Comparison of ENCODE assay signal across 8 cellular contexts in the genomic region with DNA sequence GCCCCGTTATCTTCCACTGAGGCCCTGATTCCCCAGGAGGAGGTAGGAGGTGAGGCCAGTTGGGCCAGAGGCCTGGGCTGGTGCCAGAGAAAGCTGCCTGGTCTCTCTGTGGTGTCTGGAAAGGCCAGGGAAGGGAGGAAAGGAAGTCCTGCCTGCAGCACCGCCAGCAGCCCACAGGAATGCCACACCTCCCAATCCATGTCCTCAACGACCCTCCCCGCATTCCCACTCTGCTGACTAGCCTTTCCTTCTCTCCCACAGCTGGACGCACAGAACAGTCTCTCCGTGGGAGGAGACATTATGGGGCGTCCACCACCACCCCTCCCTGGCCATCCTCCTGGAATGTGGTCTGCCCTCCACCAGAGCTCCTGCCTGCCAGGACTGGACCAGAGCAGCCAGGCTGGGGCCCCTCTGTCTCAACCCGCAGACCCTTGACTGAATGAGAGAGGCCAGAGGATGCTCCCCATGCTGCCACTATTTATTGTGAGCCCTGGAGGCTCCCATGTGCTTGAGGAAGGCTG. TPM values are rescaled to one million over a fixed set of nuclear protein-coding genes. Genes with fewer than 3 reads are reported as not detected.
DNase-seq lines count a peak whose midpoint lies in the region; ATAC-seq lines count a peak whose summit lies in the region.

No MANE protein-coding gene starts in this region.

- CTCF ChIA-PET in activated CD4-positive, alpha-beta memory T cell treated with anti-CD3 and anti-CD28 coated beads, Interleukin-2, amount 10 ng/mL, durations not matched to agents 7 days and 5 days (lab: Charles Lee), result no interaction called here

- DNase-seq in GM03348 (ENCODE audit: low spot score), result peak; percentile 85
- peak; percentile 65 for DNase-seq in cerebellar cortex (ENCODE audit: low spot score)
- DNase-seq in kidney glomerular epithelial cell (lab: John Stamatoyannopoulos, UW), result peak; percentile 67
- no peak for DNase-seq in NCI-H1417 (lab: John Stamatoyannopoulos, UW)
- no peak for DNase-seq in activated CD4-positive, alpha-beta memory T cell treated with anti-CD3 and anti-CD28 coated beads, Interleukin-2, amount 10 ng/mL, durations not matched to agents 7 days and 5 days

- no peaks in the 10 kb centered on the region for H3K27me3 Mint-ChIP-seq in activated CD4-positive, alpha-beta memory T cell treated with anti-CD3 and anti-CD28 coated beads, Interleukin-2, amount 10 ng/mL, durations not matched to agents 7 days and 5 days

- H3K9me3 Mint-ChIP-seq in activated CD4-positive, alpha-beta memory T cell treated with anti-CD3 and anti-CD28 coated beads, Interleukin-2, amount 10 ng/mL, durations not matched to agents 7 days and 5 days, result no peaks in the 10 kb centered on the region

- no peak for ATAC-seq in HG03571 (IDR thresholded peaks at IDR 0.05; ENCODE audit: unreplicated experiment)
- no peak for ATAC-seq in GM21381 (IDR thresholded peaks at IDR 0.05; ENCODE audit: unreplicated experiment)

- no peak overlapping the region for H3K4me3 ChIP-seq in skin epidermis

- H3K4me3 Mint-ChIP-seq in activated CD4-positive, alpha-beta memory T cell treated with anti-CD3 and anti-CD28 coated beads, Interleukin-2, amount 10 ng/mL, durations not matched to agents 7 days and 5 days, result no peak overlapping the region

- H3K4me1 Mint-ChIP-seq in activated CD4-positive, alpha-beta memory T cell treated with anti-CD3 and anti-CD28 coated beads, Interleukin-2, amount 10 ng/mL, durations not matched to agents 7 days and 5 days, result peaks cover 14% of the 10 kb centered on the region

- no peak overlapping the region for H3K27ac Mint-ChIP-seq in activated CD4-positive, alpha-beta memory T cell treated with anti-CD3 and anti-CD28 coated beads, Interleukin-2, amount 10 ng/mL, durations not matched to agents 7 days and 5 days

- peaks cover 60% of the 10 kb centered on the region for H3K36me3 Mint-ChIP-seq in activated CD4-positive, alpha-beta memory T cell treated with anti-CD3 and anti-CD28 coated beads, Interleukin-2, amount 10 ng/mL, durations not matched to agents 7 days and 5 days (ENCODE audit: low read depth)

- H3K27ac ChIP-seq in skin epidermis, result peak overlapping the region in 20 of 21 experiments; percentile 9 to 87 (median 63)

- POLR2A ChIA-PET in activated CD4-positive, alpha-beta memory T cell treated with anti-CD3 and anti-CD28 coated beads, Interleukin-2, amount 10 ng/mL, durations not matched to agents 7 days and 5 days (lab: Charles Lee), result interaction anchor here (1.1 to 1.5 kb wide), 2 partner anchors 12 to 47 kb away, joined by 3 read pairs; no protein-coding TSS in a partner anchor

RNA-seq across cellular contexts. Expression of a gene that starts 18.0 kb away (rescaled TPM):
- total RNA-seq in activated CD4-positive, alpha-beta memory T cell treated with anti-CD3 and anti-CD28 coated beads, Interleukin-2, amount 10 ng/mL, durations not matched to agents 7 days and 5 days, result 10 to 100 TPM; 89.4 to 94.2 TPM

RNA-seq across cellular contexts. Expression of a gene that starts 55.9 kb away (rescaled TPM):
- total RNA-seq in activated CD4-positive, alpha-beta memory T cell treated with anti-CD3 and anti-CD28 coated beads, Interleukin-2, amount 10 ng/mL, durations not matched to agents 7 days and 5 days, result 10 to 100 TPM; 56.5 to 57.0 TPM

Comparison
In these comparisons a context has a peak if more than half of its experiments do, and no peak if none do; other contexts are left out.
1. DNase-seq: peak in GM03348 (single experiment), cerebellar cortex (single experiment) and kidney glomerular epithelial cell (single experiment); none in NCI-H1417 (0 of 3) and activated CD4-positive, alpha-beta memory T cell treated with anti-CD3 and anti-CD28 coated beads, Interleukin-2, amount 10 ng/mL, durations not matched to agents 7 days and 5 days (single experiment).